15 cellular contexts compared by ENCODE assay signal in genomic region chr21:29334717-29335428, GRCh38. TPM values are rescaled to one million over a fixed set of nuclear protein-coding genes. Genes with fewer than 3 reads are reported as not detected.
A peak's percentile ranks its signal among the peaks of the same experiment; 100 is the strongest.
DNase-seq lines count a peak whose midpoint lies in the region; ATAC-seq and TF ChIP-seq lines count a peak whose summit lies in the region.
"Had no signal": no experiment of that assay in that cellular context is flagged by ENCODE, and none has a peak within 500 bp of the region (broad histone marks: within the 10 kb centered on the region; RNA-seq: fewer than 3 reads in every experiment).

No MANE protein-coding gene starts in this region.

- no peak overlapping the region for H4K91ac ChIP-seq in mesenchymal stem cell (ENCODE audit: low read length)

- H3K9ac ChIP-seq in mesenchymal stem cell (ENCODE audit: low read length), result peak overlapping the region; percentile 9

- peaks cover 12% of the 10 kb centered on the region for H3K4me1 Mint-ChIP-seq in activated CD4-positive, alpha-beta T cell treated with anti-CD3 and anti-CD28 coated beads, Interleukin-2, amount 10 ng/mL, durations not matched to agents 24 days and 14 days

- in situ Hi-C loops in astrocyte of the spinal cord (cut with HindIII; ENCODE audit: low sequenced_read_pairs), result no loop called here

- H3K23ac ChIP-seq in mesenchymal stem cell (ENCODE audit: low read length in 2 of 2), result no peak overlapping the region

- 92% methylated on average over 9 of the region's 11 CpGs for WGBS in mesenchymal stem cell

- no peak overlapping the region for H3K27ac Mint-ChIP-seq in activated CD4-positive, alpha-beta T cell treated with anti-CD3 and anti-CD28 coated beads, Interleukin-2, amount 10 ng/mL, durations not matched to agents 24 days and 14 days
- H3K27ac Mint-ChIP-seq: nephron progenitor cell had no signal

- TF ChIP-seq CTCF in astrocyte of the spinal cord (IDR thresholded peaks at IDR 0.05; ENCODE audit: low read depth, low read length), result no peak

- peak; percentile 56 for DNase-seq in EH (ENCODE audit: low read depth)
- DNase-seq in MV-4-11 (lab: John Stamatoyannopoulos, UW), result peak; percentile 94
- DNase-seq in astrocyte of the spinal cord (ENCODE audit: low read depth, low spot score), result peak; percentile 92
- DNase-seq in mesenchymal stem cell, result peak; percentile 56
- no peak for DNase-seq in stimulated activated naive CD4-positive, alpha-beta T cell (lab: John Stamatoyannopoulos, UW)
- DNase-seq in activated CD4-positive, alpha-beta T cell treated with anti-CD3 and anti-CD28 coated beads, Interleukin-2, amount 10 ng/mL, durations not matched to agents 24 days and 14 days, result no peak
- DNase-seq in NCI-H1092 treated with DMSO at 0.1 percent for 48 hours (lab: John Stamatoyannopoulos, UW), result no peak
- DNase-seq: body of pancreas; esophagus squamous epithelium; H7; nephron progenitor cell; stimulated activated CD4-positive, alpha-beta T cell treated with anti-CD3 and anti-CD28 coated beads, Interleukin-12 subunit alpha, Interleukin-12 subunit beta, amount 100 ng/mL, for 4 hours had no signal

- peaks cover 9% of the 10 kb centered on the region for H3K4me1 ChIP-seq in mesenchymal stem cell (ENCODE audit: control insufficient read depth, insufficient read depth, low read depth, low read length)

- H2BK5ac ChIP-seq in mesenchymal stem cell (ENCODE audit: low read depth, low read length, poor library complexity, severe bottlenecking), result no peak overlapping the region

- H3K14ac ChIP-seq in mesenchymal stem cell (ENCODE audit: low read length in 2 of 2), result no peak overlapping the region

- no peak overlapping the region for H2BK15ac ChIP-seq in mesenchymal stem cell (ENCODE audit: low read depth, poor library complexity, severe bottlenecking)

- no peak overlapping the region for H3K4me3 Mint-ChIP-seq in activated CD4-positive, alpha-beta T cell treated with anti-CD3 and anti-CD28 coated beads, Interleukin-2, amount 10 ng/mL, durations not matched to agents 24 days and 14 days
- H3K4me3 Mint-ChIP-seq: nephron progenitor cell had no signal

- H2BK12ac ChIP-seq in mesenchymal stem cell (ENCODE audit: low read length in 2 of 2), result no peak overlapping the region

- no peaks in the 10 kb centered on the region for H3K9me3 ChIP-seq in mesenchymal stem cell (ENCODE audit: control insufficient read depth, low read length)
- H3K9me3 ChIP-seq: body of pancreas, esophagus squamous epithelium had no signal

- H4K8ac ChIP-seq in mesenchymal stem cell (ENCODE audit: low read length), result peak overlapping the region; percentile 72

- no peak overlapping the region for H2BK120ac ChIP-seq in mesenchymal stem cell (ENCODE audit: low read depth, low read length)

- H3K79me1 ChIP-seq in mesenchymal stem cell (replicated peaks; ENCODE audit: low read length, poor library complexity, severe bottlenecking), result peaks cover 1% of the 10 kb centered on the region

- H2AFZ ChIP-seq in mesenchymal stem cell (ENCODE audit: low read depth, low read length), result no peak overlapping the region

- intact Hi-C loops in activated CD4-positive, alpha-beta T cell treated with anti-CD3 and anti-CD28 coated beads, Interleukin-2, amount 10 ng/mL, durations not matched to agents 24 days and 14 days (cut with micrococcal nuclease), result loop anchor here (5.0 kb wide), 1 partner anchor 37 kb away; no protein-coding TSS in a partner anchor

- H3K4me2 ChIP-seq in mesenchymal stem cell (ENCODE audit: low read length, poor library complexity, severe bottlenecking), result no peak overlapping the region

- peak overlapping the region; percentile 41 for H3K27ac ChIP-seq in mesenchymal stem cell (ENCODE audit: low read length, poor library complexity, severe bottlenecking)
- H3K27ac ChIP-seq: body of pancreas, C4-2B, esophagus squamous epithelium, VCaP had no signal

- H3K27me3 Mint-ChIP-seq in activated CD4-positive, alpha-beta T cell treated with anti-CD3 and anti-CD28 coated beads, Interleukin-2, amount 10 ng/mL, durations not matched to agents 24 days and 14 days, result no peaks in the 10 kb centered on the region

- no peak overlapping the region for H3K4ac ChIP-seq in mesenchymal stem cell (ENCODE audit: low read depth in 1 of 2, low read length in 2 of 2)

- no peaks in the 10 kb centered on the region for H3K9me3 Mint-ChIP-seq in activated CD4-positive, alpha-beta T cell treated with anti-CD3 and anti-CD28 coated beads, Interleukin-2, amount 10 ng/mL, durations not matched to agents 24 days and 14 days
- H3K9me3 Mint-ChIP-seq: nephron progenitor cell had no signal

- H3K18ac ChIP-seq in mesenchymal stem cell (ENCODE audit: low read depth in 1 of 2, low read length in 2 of 2), result peak overlapping the region; percentile 48 to 62

- no peaks in the 10 kb centered on the region for H3K27me3 ChIP-seq in mesenchymal stem cell (ENCODE audit: control insufficient read depth in 1 of 2, insufficient read depth in 1 of 2, low read length in 2 of 2)
- H3K27me3 ChIP-seq: body of pancreas, esophagus squamous epithelium had no signal

- no peak overlapping the region for H3K4me3 ChIP-seq in astrocyte of the spinal cord (ENCODE audit: low read depth, low read length)
- no peak overlapping the region for H3K4me3 ChIP-seq in mesenchymal stem cell (ENCODE audit: insufficient read depth in 1 of 2, low read depth in 1 of 2, low read length in 2 of 2)
- H3K4me3 ChIP-seq: body of pancreas, esophagus squamous epithelium had no signal

- no peak for ATAC-seq in HG03175 (IDR thresholded peaks at IDR 0.05; ENCODE audit: unreplicated experiment)
- ATAC-seq: body of pancreas had no signal

- peaks cover 21% of the 10 kb centered on the region for H3K36me3 Mint-ChIP-seq in activated CD4-positive, alpha-beta T cell treated with anti-CD3 and anti-CD28 coated beads, Interleukin-2, amount 10 ng/mL, durations not matched to agents 24 days and 14 days (ENCODE audit: low read depth)

- peaks cover 3 to 63% of the 10 kb centered on the region in 2 experiments for H3K36me3 ChIP-seq in mesenchymal stem cell (ENCODE audit: control insufficient read depth in 1 of 2, insufficient read depth in 2 of 2, low read depth in 1 of 2, low read length in 2 of 2)

- H2AK5ac ChIP-seq in mesenchymal stem cell (ENCODE audit: low read length, severe bottlenecking), result no peak overlapping the region

RNA-seq across cellular contexts. Expression of gene BACH1, which starts 36.2 kb away (rescaled TPM):
- polyA plus RNA-seq in mesenchymal stem cell (2013, experiment 1 of 2), result 34.9 TPM
- polyA plus RNA-seq in mesenchymal stem cell (2013, experiment 2 of 2), result 36.8 TPM
- 21.5 and 24.8 TPM in 2 replicates for total RNA-seq in activated CD4-positive, alpha-beta T cell treated with anti-CD3 and anti-CD28 coated beads, Interleukin-2, amount 10 ng/mL, durations not matched to agents 24 days and 14 days

Comparison
In these comparisons a context has a peak if more than half of its experiments do, and no peak if none do; other contexts are left out.
1. DNase-seq: peak in EH (single experiment), MV-4-11 (single experiment), astrocyte of the spinal cord (single experiment) and mesenchymal stem cell (single experiment); none in stimulated activated naive CD4-positive, alpha-beta T cell (0 of 6), activated CD4-positive, alpha-beta T cell treated with anti-CD3 and anti-CD28 coated beads, Interleukin-2, amount 10 ng/mL, durations not matched to agents 24 days and 14 days (single experiment) and NCI-H1092 treated with DMSO at 0.1 percent for 48 hours (single experiment).